1 cellular context compared by ENCODE assay signal in genomic region chr3:146544013-146544928, GRCh38.
TF ChIP-seq lines count a peak whose summit lies in the region.

Gene PLSCR1 (minus strand): TSS chr3:146544607. CDS start chr3:146536552, 8,055 bp downstream.

TF ChIP-seq in HepG2, 621 proteins besides CTCF, POLR2A, EP300 and RAD21 (continued from another document and continues in another):
- TF ChIP-seq, protein P1, sequence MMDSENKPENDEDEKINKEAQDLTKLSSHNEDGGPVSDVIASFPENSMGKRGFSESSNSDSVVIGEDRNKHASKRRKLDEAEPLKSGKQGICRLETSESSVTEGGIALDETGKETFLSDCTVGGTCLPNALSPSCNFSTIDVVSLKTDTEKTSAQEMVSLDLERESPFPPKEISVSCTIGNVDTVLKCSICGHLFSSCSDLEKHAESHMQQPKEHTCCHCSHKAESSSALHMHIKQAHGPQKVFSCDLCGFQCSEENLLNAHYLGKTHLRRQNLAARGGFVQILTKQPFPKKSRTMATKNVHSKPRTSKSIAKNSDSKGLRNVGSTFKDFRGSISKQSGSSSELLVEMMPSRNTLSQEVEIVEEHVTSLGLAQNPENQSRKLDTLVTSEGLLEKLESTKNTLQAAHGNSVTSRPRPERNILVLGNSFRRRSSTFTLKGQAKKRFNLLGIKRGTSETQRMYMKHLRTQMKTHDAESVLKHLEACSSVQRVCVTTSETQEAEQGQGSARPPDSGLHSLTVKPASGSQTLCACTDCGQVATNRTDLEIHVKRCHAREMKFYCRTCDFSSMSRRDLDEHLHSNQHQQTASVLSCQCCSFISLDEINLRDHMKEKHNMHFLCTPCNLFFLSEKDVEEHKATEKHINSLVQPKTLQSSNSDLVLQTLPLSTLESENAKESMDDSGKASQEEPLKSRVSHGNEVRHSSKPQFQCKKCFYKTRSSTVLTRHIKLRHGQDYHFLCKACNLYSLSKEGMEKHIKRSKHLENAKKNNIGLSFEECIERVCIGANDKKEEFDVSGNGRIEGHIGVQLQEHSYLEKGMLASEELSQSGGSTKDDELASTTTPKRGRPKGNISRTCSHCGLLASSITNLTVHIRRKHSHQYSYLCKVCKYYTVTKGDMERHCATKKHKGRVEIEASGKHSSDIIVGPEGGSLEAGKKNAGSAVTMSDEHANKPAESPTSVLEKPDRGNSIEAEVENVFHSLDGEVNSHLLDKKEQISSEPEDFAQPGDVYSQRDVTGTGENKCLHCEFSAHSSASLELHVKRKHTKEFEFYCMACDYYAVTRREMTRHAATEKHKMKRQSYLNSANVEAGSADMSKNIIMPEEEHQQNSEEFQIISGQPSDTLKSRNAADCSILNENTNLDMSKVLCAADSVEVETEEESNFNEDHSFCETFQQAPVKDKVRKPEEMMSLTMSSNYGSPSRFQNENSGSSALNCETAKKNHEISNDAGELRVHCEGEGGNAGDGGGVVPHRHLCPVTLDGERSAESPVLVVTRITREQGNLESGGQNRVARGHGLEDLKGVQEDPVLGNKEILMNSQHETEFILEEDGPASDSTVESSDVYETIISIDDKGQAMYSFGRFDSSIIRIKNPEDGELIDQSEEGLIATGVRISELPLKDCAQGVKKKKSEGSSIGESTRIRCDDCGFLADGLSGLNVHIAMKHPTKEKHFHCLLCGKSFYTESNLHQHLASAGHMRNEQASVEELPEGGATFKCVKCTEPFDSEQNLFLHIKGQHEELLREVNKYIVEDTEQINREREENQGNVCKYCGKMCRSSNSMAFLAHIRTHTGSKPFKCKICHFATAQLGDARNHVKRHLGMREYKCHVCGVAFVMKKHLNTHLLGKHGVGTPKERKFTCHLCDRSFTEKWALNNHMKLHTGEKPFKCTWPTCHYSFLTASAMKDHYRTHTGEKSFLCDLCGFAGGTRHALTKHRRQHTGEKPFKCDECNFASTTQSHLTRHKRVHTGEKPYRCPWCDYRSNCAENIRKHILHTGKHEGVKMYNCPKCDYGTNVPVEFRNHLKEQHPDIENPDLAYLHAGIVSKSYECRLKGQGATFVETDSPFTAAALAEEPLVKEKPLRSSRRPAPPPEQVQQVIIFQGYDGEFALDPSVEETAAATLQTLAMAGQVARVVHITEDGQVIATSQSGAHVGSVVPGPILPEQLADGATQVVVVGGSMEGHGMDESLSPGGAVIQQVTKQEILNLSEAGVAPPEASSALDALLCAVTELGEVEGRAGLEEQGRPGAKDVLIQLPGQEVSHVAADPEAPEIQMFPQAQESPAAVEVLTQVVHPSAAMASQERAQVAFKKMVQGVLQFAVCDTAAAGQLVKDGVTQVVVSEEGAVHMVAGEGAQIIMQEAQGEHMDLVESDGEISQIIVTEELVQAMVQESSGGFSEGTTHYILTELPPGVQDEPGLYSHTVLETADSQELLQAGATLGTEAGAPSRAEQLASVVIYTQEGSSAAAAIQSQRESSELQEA (CRISPR knock-in tag; IDR thresholded peaks at IDR 0.05; ENCODE audit: not compliant biosample characterization): no peak
- TF ChIP-seq PHF5A (CRISPR knock-in tag; IDR thresholded peaks at IDR 0.05; ENCODE audit: low read depth, unreplicated experiment) (no peak), ZNF749 (CRISPR knock-in tag; IDR thresholded peaks at IDR 0.05; ENCODE audit: borderline replicate concordance) (no peak), DBP (CRISPR knock-in tag; IDR thresholded peaks at IDR 0.05; ENCODE audit: not compliant biosample characterization) (no peak), ATF7-NPFF (CRISPR knock-in tag; IDR thresholded peaks at IDR 0.05; ENCODE audit: low read depth) (no peak; the same call in 1 of the 2 replicates), SYNCRIP (IDR thresholded peaks at IDR 0.05; ENCODE audit: insufficient read depth, low read depth, low read length) (no peak), SOX5 (CRISPR knock-in tag; IDR thresholded peaks at IDR 0.05; ENCODE audit: borderline replicate concordance) (0 out of 2 replicates have a peak, but pooled peaks have one; percentile 42), ATM (IDR thresholded peaks at IDR 0.05; ENCODE audit: borderline replicate concordance) (no peak), SUZ12 (IDR thresholded peaks at IDR 0.05; ENCODE audit: low read depth, low read length) (no peak), ZNF354B (CRISPR knock-in tag; IDR thresholded peaks at IDR 0.05) (no peak), ZNF775 (CRISPR knock-in tag; IDR thresholded peaks at IDR 0.05; ENCODE audit: borderline replicate concordance) (no peak), ZNF841 (CRISPR knock-in tag; IDR thresholded peaks at IDR 0.05; ENCODE audit: borderline replicate concordance) (no peak), HNF1B (CRISPR knock-in tag; IDR thresholded peaks at IDR 0.05) (peak; percentile 33; the same call in 1 of the 2 replicates), ZNF446 (CRISPR knock-in tag; IDR thresholded peaks at IDR 0.05) (0 out of 2 replicates have a peak, but pooled peaks have one; percentile 65), PAXIP1 (CRISPR knock-in tag; conservative IDR thresholded peaks at IDR 0.05) (no peak; the same call in none of the 2 replicates), ZFP91 (CRISPR knock-in tag; IDR thresholded peaks at IDR 0.05; ENCODE audit: borderline replicate concordance) (peak; percentile 72; the same call in 1 of the 2 replicates), ZBTB42 (CRISPR knock-in tag; IDR thresholded peaks at IDR 0.05) (peak; percentile 87), CREM (IDR thresholded peaks at IDR 0.05) (peak; percentile 50), CREM (CRISPR knock-in tag; IDR thresholded peaks at IDR 0.05) (no peak), ATF5 (CRISPR knock-in tag; IDR thresholded peaks at IDR 0.05; ENCODE audit: low read depth) (no peak), ESRRA (CRISPR knock-in tag; IDR thresholded peaks at IDR 0.05; ENCODE audit: low read depth) (no peak), ZNF724P (CRISPR knock-in tag; IDR thresholded peaks at IDR 0.05; ENCODE audit: borderline replicate concordance) (0 out of 2 replicates have a peak, but pooled peaks have one; percentile 22), CCDC6 (CRISPR knock-in tag; IDR thresholded peaks at IDR 0.05) (peak; percentile 83; the same call in 1 of the 2 replicates), TRIM24 (CRISPR knock-in tag; IDR thresholded peaks at IDR 0.05) (no peak), SIN3A (IDR thresholded peaks at IDR 0.05; ENCODE audit: borderline replicate concordance, low read depth, low read length) (peak; percentile 59; the same call in 1 of the 2 replicates), ZNF101 (CRISPR knock-in tag; IDR thresholded peaks at IDR 0.05; ENCODE audit: borderline replicate concordance, low read depth) (no peak), GPN1 (CRISPR knock-in tag; IDR thresholded peaks at IDR 0.05; ENCODE audit: borderline replicate concordance) (no peak), ZFP41 (CRISPR knock-in tag; IDR thresholded peaks at IDR 0.05; ENCODE audit: borderline replicate concordance) (no peak), TCF12 (IDR thresholded peaks at IDR 0.05) (no peak), TCF12 (CRISPR knock-in tag; IDR thresholded peaks at IDR 0.05) (0 out of 2 replicates have a peak, but pooled peaks have one; percentile 60), ZNF484 (CRISPR knock-in tag; IDR thresholded peaks at IDR 0.05; ENCODE audit: borderline replicate concordance, low read depth) (no peak), ZNF619 (CRISPR knock-in tag; IDR thresholded peaks at IDR 0.05) (0 out of 2 replicates have a peak, but pooled peaks have one; percentile 47)
- TF ChIP-seq, protein P2, sequence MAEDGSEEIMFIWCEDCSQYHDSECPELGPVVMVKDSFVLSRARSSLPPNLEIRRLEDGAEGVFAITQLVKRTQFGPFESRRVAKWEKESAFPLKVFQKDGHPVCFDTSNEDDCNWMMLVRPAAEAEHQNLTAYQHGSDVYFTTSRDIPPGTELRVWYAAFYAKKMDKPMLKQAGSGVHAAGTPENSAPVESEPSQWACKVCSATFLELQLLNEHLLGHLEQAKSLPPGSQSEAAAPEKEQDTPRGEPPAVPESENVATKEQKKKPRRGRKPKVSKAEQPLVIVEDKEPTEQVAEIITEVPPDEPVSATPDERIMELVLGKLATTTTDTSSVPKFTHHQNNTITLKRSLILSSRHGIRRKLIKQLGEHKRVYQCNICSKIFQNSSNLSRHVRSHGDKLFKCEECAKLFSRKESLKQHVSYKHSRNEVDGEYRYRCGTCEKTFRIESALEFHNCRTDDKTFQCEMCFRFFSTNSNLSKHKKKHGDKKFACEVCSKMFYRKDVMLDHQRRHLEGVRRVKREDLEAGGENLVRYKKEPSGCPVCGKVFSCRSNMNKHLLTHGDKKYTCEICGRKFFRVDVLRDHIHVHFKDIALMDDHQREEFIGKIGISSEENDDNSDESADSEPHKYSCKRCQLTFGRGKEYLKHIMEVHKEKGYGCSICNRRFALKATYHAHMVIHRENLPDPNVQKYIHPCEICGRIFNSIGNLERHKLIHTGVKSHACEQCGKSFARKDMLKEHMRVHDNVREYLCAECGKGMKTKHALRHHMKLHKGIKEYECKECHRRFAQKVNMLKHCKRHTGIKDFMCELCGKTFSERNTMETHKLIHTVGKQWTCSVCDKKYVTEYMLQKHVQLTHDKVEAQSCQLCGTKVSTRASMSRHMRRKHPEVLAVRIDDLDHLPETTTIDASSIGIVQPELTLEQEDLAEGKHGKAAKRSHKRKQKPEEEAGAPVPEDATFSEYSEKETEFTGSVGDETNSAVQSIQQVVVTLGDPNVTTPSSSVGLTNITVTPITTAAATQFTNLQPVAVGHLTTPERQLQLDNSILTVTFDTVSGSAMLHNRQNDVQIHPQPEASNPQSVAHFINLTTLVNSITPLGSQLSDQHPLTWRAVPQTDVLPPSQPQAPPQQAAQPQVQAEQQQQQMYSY (CRISPR knock-in tag; IDR thresholded peaks at IDR 0.05): 0 out of 2 replicates have a peak, but pooled peaks have one; percentile 26
- TF ChIP-seq, protein P3, sequence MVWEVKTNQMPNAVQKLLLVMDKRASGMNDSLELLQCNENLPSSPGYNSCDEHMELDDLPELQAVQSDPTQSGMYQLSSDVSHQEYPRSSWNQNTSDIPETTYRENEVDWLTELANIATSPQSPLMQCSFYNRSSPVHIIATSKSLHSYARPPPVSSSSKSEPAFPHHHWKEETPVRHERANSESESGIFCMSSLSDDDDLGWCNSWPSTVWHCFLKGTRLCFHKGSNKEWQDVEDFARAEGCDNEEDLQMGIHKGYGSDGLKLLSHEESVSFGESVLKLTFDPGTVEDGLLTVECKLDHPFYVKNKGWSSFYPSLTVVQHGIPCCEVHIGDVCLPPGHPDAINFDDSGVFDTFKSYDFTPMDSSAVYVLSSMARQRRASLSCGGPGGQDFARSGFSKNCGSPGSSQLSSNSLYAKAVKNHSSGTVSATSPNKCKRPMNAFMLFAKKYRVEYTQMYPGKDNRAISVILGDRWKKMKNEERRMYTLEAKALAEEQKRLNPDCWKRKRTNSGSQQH (CRISPR knock-in tag; IDR thresholded peaks at IDR 0.05; ENCODE audit: low read depth): peak; percentile 74
- TF ChIP-seq, protein P4, sequence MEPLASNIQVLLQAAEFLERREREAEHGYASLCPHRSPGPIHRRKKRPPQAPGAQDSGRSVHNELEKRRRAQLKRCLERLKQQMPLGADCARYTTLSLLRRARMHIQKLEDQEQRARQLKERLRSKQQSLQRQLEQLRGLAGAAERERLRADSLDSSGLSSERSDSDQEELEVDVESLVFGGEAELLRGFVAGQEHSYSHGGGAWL (CRISPR knock-in tag; IDR thresholded peaks at IDR 0.05): no peak
